ENCODE assay signal across 16 cellular contexts in the genomic region with DNA sequence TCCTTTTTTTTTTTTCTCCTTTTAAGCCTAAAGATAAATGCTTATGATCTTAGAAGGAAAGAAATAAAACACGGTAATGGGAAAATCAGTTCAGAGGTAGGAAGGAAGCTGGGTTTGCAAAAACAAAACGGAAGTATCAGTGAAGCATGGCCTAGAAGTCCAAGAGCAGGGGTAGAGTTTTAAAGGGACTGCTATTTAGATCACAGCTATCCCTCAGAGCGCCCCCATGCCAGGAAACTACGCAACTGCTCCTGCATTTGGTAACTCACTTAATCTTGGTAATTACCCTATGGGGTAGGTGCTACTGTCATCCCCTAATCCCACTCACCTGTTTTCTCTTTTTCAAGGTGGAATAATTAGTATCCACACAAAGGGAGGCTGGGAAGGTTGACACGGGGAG. TPM values are rescaled to one million over a fixed set of nuclear protein-coding genes. Genes with fewer than 3 reads are reported as not detected.
DNase-seq lines count a peak whose midpoint lies in the region; ATAC-seq, FAIRE-seq and TF ChIP-seq lines count a peak whose summit lies in the region.
"Had no signal": no experiment of that assay in that cellular context is flagged by ENCODE, and none has a peak within 500 bp of the region (broad histone marks: within the 10 kb centered on the region; RNA-seq: fewer than 3 reads in every experiment).

No MANE protein-coding gene starts in this region.

- no peak for FAIRE-seq in H1 (lab: Jason Lieb, UNC)
- FAIRE-seq: GM19239 had no signal

- H3K9me3 ChIP-seq in DOHH2 (ENCODE audit: control insufficient read depth, insufficient read depth, low read length) (no peaks in the 10 kb centered on the region), Loucy (ENCODE audit: insufficient read depth, low read depth, low read length) (no peaks in the 10 kb centered on the region), H1 (ENCODE audit: insufficient read depth in 2 of 2, low read depth in 1 of 2, low read length in 1 of 2) (no peaks in the 10 kb centered on the region)
- H3K9me3 ChIP-seq: Peyer's patch had no signal

- H3K4me3 ChIP-seq in DOHH2 (ENCODE audit: low read length) (no peak overlapping the region), Loucy (ENCODE audit: low read length, poor library complexity, severe bottlenecking) (no peak overlapping the region), H1 (ENCODE audit: extremely low read depth in 1 of 4, insufficient read depth in 2 of 4, low read depth in 3 of 4, low read length in 4 of 4) (no peak overlapping the region), mesendoderm (ENCODE audit: low read length) (no peak overlapping the region)
- H3K4me3 ChIP-seq: Peyer's patch had no signal

- H2AFZ ChIP-seq in Loucy (ENCODE audit: low read length) (no peak overlapping the region), H1 (ENCODE audit: low read length) (no peak overlapping the region)

- H3K27me3 ChIP-seq in DOHH2 (ENCODE audit: control insufficient read depth, low read length) (0 out of 2 replicates have a peak, but pooled peaks cover 2% of the 10 kb centered on the region), Loucy (ENCODE audit: insufficient read depth, low read length, poor library complexity, severe bottlenecking) (no peaks in the 10 kb centered on the region), H1 (replicated peaks in 1 of 4; ENCODE audit: control insufficient read depth in 3 of 4, extremely low read depth in 1 of 4, insufficient read depth in 3 of 4, low read length in 3 of 4) (no peaks in the 10 kb centered on the region), mesendoderm (ENCODE audit: insufficient read depth, low read length, poor library complexity) (no peaks in the 10 kb centered on the region)
- H3K27me3 ChIP-seq: Peyer's patch had no signal

- TF ChIP-seq POLR2A in H1 (IDR thresholded peaks at IDR 0.05; ENCODE audit: control extremely low read depth in 1 of 2, low read depth in 2 of 2, low read length in 2 of 2), result no peak

- H4K8ac ChIP-seq in H1 (ENCODE audit: extremely low read depth, insufficient read depth, low read length), result no peak overlapping the region
- no peak overlapping the region for H4K8ac ChIP-seq in mesendoderm (ENCODE audit: low read depth, low read length)

- H4K5ac ChIP-seq in H1 (ENCODE audit: insufficient read length, low read depth, low read length), result no peak overlapping the region
- no peak overlapping the region for H4K5ac ChIP-seq in mesendoderm (ENCODE audit: low read length)

- H3K14ac ChIP-seq in H1 (ENCODE audit: insufficient read length), result no peak overlapping the region

- H3K27ac ChIP-seq in DOHH2 (ENCODE audit: low read depth, low read length), result no peak overlapping the region
- H3K27ac ChIP-seq in H1 (ENCODE audit: low read depth, low read length), result no peak overlapping the region
- H3K27ac ChIP-seq in mesendoderm (ENCODE audit: low read depth, low read length), result no peak overlapping the region
- H3K27ac ChIP-seq: C4-2B, Peyer's patch had no signal

- CTCF ChIA-PET in H1 (lab: Charles Lee; ENCODE audit: partially characterized antibody), result interaction anchor here (0.5 to 2.7 kb wide), 18 partner anchors 14 to 1749 kb away, joined by 3 to 13 read pairs (median 3); no protein-coding TSS in a partner anchor

- H2BK5ac ChIP-seq in H1 (ENCODE audit: low read depth, low read length) (no peak overlapping the region), mesendoderm (ENCODE audit: low read length) (no peak overlapping the region)

- H3K23ac ChIP-seq in H1 (ENCODE audit: insufficient read length) (no peak overlapping the region), mesendoderm (ENCODE audit: low read length) (no peak overlapping the region)

- no peak overlapping the region for H4K91ac ChIP-seq in H1 (replicated peaks; ENCODE audit: insufficient read length, low read length)

- H3K36me3 ChIP-seq in DOHH2 (ENCODE audit: control insufficient read depth, low read length) (no peaks in the 10 kb centered on the region), Loucy (ENCODE audit: insufficient read depth, low read length) (no peaks in the 10 kb centered on the region), H1 (ENCODE audit: control insufficient read depth in 2 of 4, insufficient read depth in 4 of 4, low read length in 3 of 4) (peaks cover 0 to 34% (median 10%) of the 10 kb centered on the region in 4 experiments; a peak in 4 of 8 replicates), mesendoderm (ENCODE audit: control insufficient read depth, insufficient read depth, low read length) (no peaks in the 10 kb centered on the region)

- TF ChIP-seq CTCF in DOHH2 (IDR thresholded peaks at IDR 0.05; ENCODE audit: low read depth, low read length, poor library complexity, severe bottlenecking), result peak; percentile 29
- peak; percentile 42 for TF ChIP-seq CTCF in Loucy (conservative IDR thresholded peaks at IDR 0.05; ENCODE audit: low read length)
- TF ChIP-seq CTCF in H1 (IDR thresholded peaks at IDR 0.05; ENCODE audit: control extremely low read depth in 1 of 3, insufficient read depth in 1 of 3, low read depth in 1 of 3, low read length in 3 of 3), result peak; percentile 33 to 65 (median 37)

- H3K9me2 ChIP-seq in DOHH2 (replicated peaks; ENCODE audit: control insufficient read depth, low read length) (no peaks in the 10 kb centered on the region), Loucy (replicated peaks; ENCODE audit: low read depth, low read length) (no peaks in the 10 kb centered on the region)

- H3K4ac ChIP-seq in H1 (replicated peaks; ENCODE audit: insufficient read length, low read depth, low read length) (no peak overlapping the region), mesendoderm (ENCODE audit: low read depth, low read length) (no peak overlapping the region)

- TF ChIP-seq RAD21 in H1 (IDR thresholded peaks at IDR 0.05 in 1 of 2, conservative IDR thresholded peaks at IDR 0.05 in 1 of 2; ENCODE audit: low read depth in 2 of 2, low read length in 2 of 2), result peak; percentile 47 to 53; a peak in 3 of 4 replicates

- TF ChIP-seq EP300 in H1 (IDR thresholded peaks at IDR 0.05; ENCODE audit: borderline replicate concordance in 1 of 2, low read depth in 2 of 2, low read length in 2 of 2), result no peak

- no peak for DNase-seq in H1 (ENCODE audit: low read depth in 1 of 2, low spot score in 2 of 2)
- peak; percentile 40 for DNase-seq in mesendoderm
- DNase-seq in SHP77 (lab: John Stamatoyannopoulos, UW), result no peak
- DNase-seq in RPMI8226, result no peak
- DNase-seq: GDM1, NCI-H1417, NCI-H187 treated with DMSO at 0.1 percent for 48 hours, NCI-H2227 treated with DMSO at 0.1 percent for 48 hours, NCI-H524, Peyer's patch had no signal

- H2AK5ac ChIP-seq in H1 (ENCODE audit: low read depth, low read length) (no peak overlapping the region), mesendoderm (ENCODE audit: low read length) (no peak overlapping the region)

- H3K56ac ChIP-seq in H1 (replicated peaks; ENCODE audit: insufficient read length, low read depth, low read length) (no peak overlapping the region), mesendoderm (ENCODE audit: low read length) (no peak overlapping the region)

- POLR2A ChIA-PET in H1 (lab: Charles Lee; ENCODE audit: partially characterized antibody), result interaction anchor here (0.8 to 10.2 kb wide), 3 partner anchors 8 to 321 kb away, joined by 3 to 97 read pairs (median 3); a partner anchor contains a TSS

- H3F3A ChIP-seq in DOHH2 (ENCODE audit: control insufficient read depth, insufficient read depth) (no peaks in the 10 kb centered on the region), Loucy (ENCODE audit: low read depth) (no peaks in the 10 kb centered on the region)

- no peak overlapping the region for H2BK20ac ChIP-seq in H1 (ENCODE audit: low read length)

- no peak overlapping the region for H3K9ac ChIP-seq in Loucy (ENCODE audit: low read depth, low read length, poor library complexity, severe bottlenecking)
- no peak overlapping the region for H3K9ac ChIP-seq in H1 (replicated peaks in 1 of 4; ENCODE audit: extremely low read depth in 1 of 4, low read depth in 3 of 4, low read length in 3 of 4)
- no peak overlapping the region for H3K9ac ChIP-seq in mesendoderm (ENCODE audit: low read length)

- ATAC-seq in HG03457 (IDR thresholded peaks at IDR 0.05; ENCODE audit: unreplicated experiment), result no peak
- ATAC-seq: Right ventricle myocardium inferior had no signal

- no peak overlapping the region for H2BK12ac ChIP-seq in H1 (ENCODE audit: low read depth, low read length)

- WGBS in H1 (ENCODE audit: extremely low coverage in 1 of 2, insufficient coverage in 1 of 2, insufficient read length in 1 of 2, insufficient replicate concordance in 2 of 2, low coverage in 1 of 2, low lambda C conversion rate in 2 of 2, missing lambda C conversion rate in 1 of 2), 2 experiments, result 64% methylated on average over 5 of the region's 5 CpGs; no CpG with 5 or more reads in 1 of the 2 experiments
- WGBS in mesendoderm (ENCODE audit: extremely low coverage, insufficient coverage, low lambda C conversion rate), result no CpG with 5 or more reads among the region's 5 CpGs

- H3K79me1 ChIP-seq in H1 (ENCODE audit: low read depth, low read length) (peaks cover 7% of the 10 kb centered on the region; the same call in 1 of the 2 replicates), mesendoderm (ENCODE audit: low read length) (peaks cover 11% of the 10 kb centered on the region)

- H3K18ac ChIP-seq in H1 (ENCODE audit: extremely low read depth, low read length) (no peak overlapping the region), mesendoderm (ENCODE audit: low read length) (no peak overlapping the region)

- H3K79me2 ChIP-seq in DOHH2 (ENCODE audit: control insufficient read depth, low read length) (no peaks in the 10 kb centered on the region), Loucy (ENCODE audit: insufficient read depth, low read length) (peaks cover 41% of the 10 kb centered on the region), H1 (ENCODE audit: control insufficient read depth in 1 of 2, insufficient read depth in 2 of 2, low read length in 2 of 2) (peaks cover 14 to 98% of the 10 kb centered on the region in 2 experiments), mesendoderm (ENCODE audit: control insufficient read depth, insufficient read depth, low read length) (peaks cover 59% of the 10 kb centered on the region)

- no peak overlapping the region for H3K4me2 ChIP-seq in DOHH2 (ENCODE audit: low read length)
- H3K4me2 ChIP-seq in Loucy (ENCODE audit: low read depth, low read length, poor library complexity, severe bottlenecking), result no peak overlapping the region
- no peak overlapping the region for H3K4me2 ChIP-seq in H1 (ENCODE audit: insufficient read depth in 1 of 2, low read depth in 2 of 2, low read length in 2 of 2)
- H3K4me2 ChIP-seq in mesendoderm (ENCODE audit: low read length), result no peak overlapping the region

- no peak overlapping the region for H2BK120ac ChIP-seq in H1 (replicated peaks; ENCODE audit: low read depth, low read length)
- H2BK120ac ChIP-seq in mesendoderm (ENCODE audit: low read depth, low read length), result no peak overlapping the region

- H2BK15ac ChIP-seq in H1 (ENCODE audit: low read length), result no peak overlapping the region
- no peak overlapping the region for H2BK15ac ChIP-seq in mesendoderm (replicated peaks; ENCODE audit: low read depth)

- H3K4me1 ChIP-seq in DOHH2 (ENCODE audit: control insufficient read depth, low read length), result no peaks in the 10 kb centered on the region
- no peaks in the 10 kb centered on the region for H3K4me1 ChIP-seq in Loucy (ENCODE audit: insufficient read depth, low read length, poor library complexity, severe bottlenecking)
- H3K4me1 ChIP-seq in H1 (replicated peaks in 1 of 4; ENCODE audit: control insufficient read depth in 3 of 4, insufficient read depth in 4 of 4, low read length in 3 of 4), result peaks cover 1 to 11% (median 7%) of the 10 kb centered on the region in 4 experiments; a peak in 5 of 7 replicates
- H3K4me1 ChIP-seq in mesendoderm (ENCODE audit: control insufficient read depth, low read depth, low read length), result no peaks in the 10 kb centered on the region

- H3K23me2 ChIP-seq in H1 (ENCODE audit: low read depth, low read length), result no peaks in the 10 kb centered on the region

- H4K20me1 ChIP-seq in DOHH2 (ENCODE audit: control insufficient read depth, insufficient read depth, low read depth, low read length), result no peaks in the 10 kb centered on the region
- H4K20me1 ChIP-seq in Loucy (ENCODE audit: insufficient read depth, low read length, poor library complexity, severe bottlenecking), result no peaks in the 10 kb centered on the region
- peaks cover 10 to 22% of the 10 kb centered on the region in 2 experiments for H4K20me1 ChIP-seq in H1 (replicated peaks in 1 of 2; ENCODE audit: control insufficient read depth in 1 of 2, insufficient read depth in 2 of 2, low read length in 2 of 2)

RNA-seq across cellular contexts. Expression of a gene that starts 16.0 kb away (rescaled TPM):
- total RNA-seq in H1 (2021; fragmentation: NEBNext Ultra II Directional; extraction: Animal tissue kit (Norgen Biotek cat#: 25700)), result 91.0 and 91.6 TPM in 2 replicates
- 81.8 and 84.6 TPM in 2 replicates for polyA plus RNA-seq in H1 (2011; rRNA removed)
- 69.1 TPM for polyA plus RNA-seq in H1 (2011; cell fraction: cytosol; rRNA removed)
- polyA plus RNA-seq in H1 (2011; cell fraction: nucleus; rRNA removed), result 88.5 TPM
- polyA plus RNA-seq in H1 (2012, experiment 1 of 2), result 56.7 to 72.7 TPM (median 64.8 TPM) in 4 replicates
- polyA plus RNA-seq in H1 (2012, experiment 2 of 2), result 56.8 TPM
- 69.7 TPM for polyA plus RNA-seq in H1 (2013, experiment 1 of 2)
- polyA plus RNA-seq in H1 (2013, experiment 2 of 2), result 70.8 TPM
- polyA minus RNA-seq in H1 (2011; rRNA and poly(A)+ RNA removed), result 89.8 and 93.5 TPM in 2 replicates
- 52.8 TPM for polyA minus RNA-seq in H1 (2011; cell fraction: cytosol; rRNA and poly(A)+ RNA removed)
- 89.2 TPM for polyA minus RNA-seq in H1 (2011; cell fraction: nucleus; rRNA and poly(A)+ RNA removed)
- 35.4 TPM for polyA plus RNA-seq in mesendoderm (2013, experiment 1 of 2)
- polyA plus RNA-seq in mesendoderm (2013, experiment 2 of 2), result 37.2 TPM
